Comparison of ENCODE assay signal across 19 cellular contexts in the genomic region with DNA sequence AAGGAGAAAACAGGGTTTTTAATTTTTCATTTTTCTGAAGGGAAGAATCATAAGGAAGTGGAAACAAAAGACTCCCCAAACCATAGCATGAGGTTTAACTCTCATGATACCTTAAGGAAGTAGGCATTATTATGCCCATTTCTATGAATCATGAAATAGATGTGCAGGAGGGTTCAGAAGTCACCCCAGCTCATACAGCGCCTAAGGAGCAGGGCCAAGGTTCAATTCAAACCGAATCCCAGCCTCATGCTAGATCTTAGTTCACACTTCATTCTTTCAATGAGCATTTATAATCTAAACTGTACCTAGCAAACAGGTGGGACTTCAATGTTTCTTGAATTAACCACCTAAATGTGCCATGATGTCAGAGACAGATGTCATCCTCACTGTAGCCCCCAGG.
DNase-seq lines count a peak whose midpoint lies in the region; ATAC-seq and TF ChIP-seq lines count a peak whose summit lies in the region.
"Had no signal": no experiment of that assay in that cellular context is flagged by ENCODE, and none has a peak within 500 bp of the region (broad histone marks: within the 10 kb centered on the region; RNA-seq: fewer than 3 reads in every experiment).

No MANE protein-coding gene starts in this region.

- DNase-seq in T-helper 1 cell = no peak
- no peak for DNase-seq in T-helper 17 cell
- no peak for DNase-seq in neural crest cell (ENCODE audit: low read depth, low spot score)
- no peak for DNase-seq in AG08396 (ENCODE audit: low spot score)
- no peak for DNase-seq in NOMO-1 (lab: John Stamatoyannopoulos, UW; ENCODE audit: unreplicated experiment in 2 of 2)
- DNase-seq: Kasumi-1; NCI-H1048; NCI-H146; NCI-H2107; NCI-H345; NCI-H526 treated with DMSO at 0.1 percent for 48 hours; NK-92 treated with Interleukin-12 subunit alpha and Interleukin-12 subunit beta, amount 100 ng/mL, for 24 hours; SHP77 had no signal

- H3K9me3 Mint-ChIP-seq in T-helper 1 cell treated with Interleukin-12 subunit alpha and Interleukin-12 subunit beta and Interleukin-4 antibody, amounts not matched to agents 30 μg/mL and 1 μg/mL, for 36 hours = no peaks in the 10 kb centered on the region
- H3K9me3 Mint-ChIP-seq in neural crest cell = no peaks in the 10 kb centered on the region

- no peaks in the 10 kb centered on the region for H4K20me1 ChIP-seq in KMS-11 (ENCODE audit: insufficient read depth)

- no peaks in the 10 kb centered on the region for H3K79me2 ChIP-seq in KMS-11 (ENCODE audit: insufficient read depth, low read depth)

- no peak overlapping the region for H3K4me3 ChIP-seq in KMS-11 (IDR thresholded peaks at IDR 0.05; ENCODE audit: insufficient read depth, low read depth, low read length)

- H3K36me3 Mint-ChIP-seq in T-helper 1 cell treated with Interleukin-12 subunit alpha and Interleukin-12 subunit beta and Interleukin-4 antibody, amounts not matched to agents 30 μg/mL and 1 μg/mL, for 36 hours (ENCODE audit: low read depth) = no peaks in the 10 kb centered on the region
- H3K36me3 Mint-ChIP-seq in T-helper 17 cell (ENCODE audit: low read depth) (no peaks in the 10 kb centered on the region), neural crest cell (ENCODE audit: low read depth) (no peaks in the 10 kb centered on the region)
- H3K36me3 Mint-ChIP-seq: CD14-positive monocyte had no signal

- peaks cover 50% of the 10 kb centered on the region for H3K4me1 Mint-ChIP-seq in T-helper 1 cell treated with Interleukin-12 subunit alpha and Interleukin-12 subunit beta and Interleukin-4 antibody, amounts not matched to agents 30 μg/mL and 1 μg/mL, for 36 hours (ENCODE audit: low read depth)
- H3K4me1 Mint-ChIP-seq in T-helper 17 cell (peaks cover 46% of the 10 kb centered on the region), neural crest cell (peaks cover 24% of the 10 kb centered on the region)

- H3K9me3 ChIP-seq in T-helper 17 cell (ENCODE audit: control insufficient read depth, low read length, poor library complexity, severe bottlenecking) = no peaks in the 10 kb centered on the region

- ATAC-seq in T-helper 17 cell = no peak
- ATAC-seq in GM18519 (IDR thresholded peaks at IDR 0.05; ENCODE audit: low FRiP score, unreplicated experiment) = no peak
- ATAC-seq: HepG2 had no signal

- H3K4me3 Mint-ChIP-seq in T-helper 1 cell treated with Interleukin-12 subunit alpha and Interleukin-12 subunit beta and Interleukin-4 antibody, amounts not matched to agents 30 μg/mL and 1 μg/mL, for 36 hours = no peak overlapping the region
- H3K4me3 Mint-ChIP-seq in T-helper 17 cell (no peak overlapping the region), neural crest cell (peak overlapping the region; percentile 49)

- H3K27me3 ChIP-seq in KMS-11 (ENCODE audit: insufficient read depth, low read depth) = no peaks in the 10 kb centered on the region

- TF ChIP-seq CTCF in KMS-11 (conservative IDR thresholded peaks at IDR 0.05; ENCODE audit: low read depth, low read length) = no peak
- no peak for TF ChIP-seq CTCF in neural crest cell (conservative IDR thresholded peaks at IDR 0.05)

- peak overlapping the region; percentile 45 for H3K27ac Mint-ChIP-seq in T-helper 1 cell treated with Interleukin-12 subunit alpha and Interleukin-12 subunit beta and Interleukin-4 antibody, amounts not matched to agents 30 μg/mL and 1 μg/mL, for 36 hours
- peak overlapping the region; percentile 83 for H3K27ac Mint-ChIP-seq in T-helper 17 cell
- no peak overlapping the region for H3K27ac Mint-ChIP-seq in neural crest cell (ENCODE audit: unreplicated experiment)

- H2AFZ ChIP-seq in KMS-11 (ENCODE audit: low read depth) = no peak overlapping the region

- peak overlapping the region; percentile 90 for H3K27ac ChIP-seq in KMS-11
- H3K27ac ChIP-seq: 22Rv1 had no signal

- peaks cover 65% of the 10 kb centered on the region for H3K4me1 ChIP-seq in KMS-11 (ENCODE audit: low read depth, poor library complexity, severe bottlenecking)

- peak overlapping the region; percentile 44; the same call in 1 of the 2 replicates for H3K9ac ChIP-seq in KMS-11

- peaks cover 22% of the 10 kb centered on the region for H3K27me3 Mint-ChIP-seq in T-helper 1 cell treated with Interleukin-12 subunit alpha and Interleukin-12 subunit beta and Interleukin-4 antibody, amounts not matched to agents 30 μg/mL and 1 μg/mL, for 36 hours (ENCODE audit: low read depth)
- H3K27me3 Mint-ChIP-seq in T-helper 17 cell (no peaks in the 10 kb centered on the region), neural crest cell (ENCODE audit: low read depth) (peaks cover 10% of the 10 kb centered on the region)

- no peaks in the 10 kb centered on the region for H3K36me3 ChIP-seq in KMS-11 (ENCODE audit: insufficient read depth)

- H3K4me2 ChIP-seq in KMS-11 = peak overlapping the region; percentile 87
